24 cellular contexts compared by ENCODE assay signal in the genomic region with DNA sequence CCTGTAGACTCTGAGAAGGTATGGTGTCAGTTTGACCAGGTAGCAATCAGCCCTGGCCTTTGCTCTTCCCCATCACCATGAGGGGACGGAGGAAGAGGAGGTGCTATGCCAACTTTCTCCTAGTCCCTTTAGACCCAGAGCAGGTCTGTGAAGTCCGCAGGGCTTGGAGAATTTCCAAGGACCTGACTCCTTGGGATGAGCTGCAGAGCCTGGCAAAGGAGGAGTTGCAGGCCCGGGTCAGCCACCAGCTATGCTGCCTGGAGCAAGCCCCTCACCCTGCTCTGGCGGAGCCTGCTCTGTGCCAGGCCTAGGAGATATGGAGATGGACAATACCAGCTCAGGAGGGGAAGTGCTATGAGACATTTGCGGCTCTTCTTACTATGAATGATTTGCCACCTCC.
"Had no signal": no experiment of that assay in that cellular context is flagged by ENCODE, and none has a peak within 500 bp of the region (broad histone marks: within the 10 kb centered on the region; RNA-seq: fewer than 3 reads in every experiment).

No MANE protein-coding gene starts in this region.

- H3K9ac ChIP-seq: neural progenitor cell had no signal

- ATAC-seq: left cardiac atrium; left ventricle myocardium superior; natural killer cell; right cardiac atrium; stimulated activated effector memory CD8-positive, alpha-beta T cell treated with anti-CD3 and anti-CD28 coated beads, Interleukin-12 subunit alpha, Interleukin-12 subunit beta, amount 100 ng/mL, for 72 hours had no signal

- H3K4me1 ChIP-seq: neural progenitor cell, suprapubic skin, uterus had no signal

- DNase-seq: hippocampal formation; kidney glomerular epithelial cell; left cardiac atrium; left ventricle myocardium superior; mesendoderm; naive B cell; natural killer cell; nephron progenitor cell; ovary; retina; right cardiac atrium; stimulated activated CD4-positive, alpha-beta T cell treated with anti-CD3 and anti-CD28 coated beads, Interleukin-2, amount 100 ng/mL, for 24 hours; stimulated activated CD4-positive, alpha-beta T cell treated with anti-CD3 and anti-CD28 coated beads, Interleukin-4, amount 100 ng/mL, for 1 hour; stimulated activated naive CD4-positive, alpha-beta T cell; tibial artery; uterus had no signal

- H3K36me3 ChIP-seq: neural progenitor cell, ovary, uterus had no signal

- H3K4me2 ChIP-seq: neural progenitor cell, smooth muscle cell had no signal

- H3K27ac ChIP-seq: neural progenitor cell, neutrophil, ovary, prostate gland, suprapubic skin, thoracic aorta, tibial artery, uterus had no signal

- H2AFZ ChIP-seq: neural progenitor cell had no signal

- H3K4me3 ChIP-seq: lung, neural progenitor cell, ovary, prostate gland, smooth muscle cell, suprapubic skin, thoracic aorta, tibial artery, uterus had no signal

- H3K27me3 ChIP-seq: neural progenitor cell, neutrophil, ovary, suprapubic skin, tibial artery, uterus had no signal

- H3K9me3 ChIP-seq: neutrophil, ovary, prostate gland, suprapubic skin, thoracic aorta, tibial artery, uterus had no signal
